9 cellular contexts compared by ENCODE assay signal in the genomic region with DNA sequence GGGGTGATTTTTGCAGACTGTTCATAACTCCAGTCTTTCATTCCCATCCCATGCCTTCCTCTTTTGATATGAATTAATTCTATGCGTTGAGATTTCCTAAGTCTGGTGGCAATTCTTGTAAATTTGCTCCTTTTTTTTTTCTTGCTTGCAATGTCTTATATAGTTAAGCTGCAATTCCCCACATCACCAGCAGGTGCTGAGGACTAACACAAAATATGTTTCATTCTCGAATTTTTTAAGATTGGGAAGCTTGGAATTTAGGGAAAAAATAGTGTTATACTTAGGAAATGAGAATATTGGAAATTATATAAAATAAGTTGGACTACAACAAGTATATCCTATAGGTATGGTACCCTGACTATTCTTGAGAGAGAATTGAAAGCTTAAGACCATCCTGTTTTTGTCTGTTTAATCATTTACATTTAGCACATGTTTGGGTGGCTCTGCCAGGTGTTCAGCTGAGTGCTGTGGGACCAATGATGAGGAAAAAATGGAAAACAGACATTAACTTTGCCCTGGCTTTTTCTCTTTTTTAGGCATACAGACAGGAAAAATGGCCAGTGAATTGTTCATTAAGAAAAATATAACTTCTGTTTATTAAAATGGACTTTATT. TPM values are rescaled to one million over a fixed set of nuclear protein-coding genes. Genes with fewer than 3 reads are reported as not detected.
DNase-seq lines count a peak whose midpoint lies in the region; ATAC-seq, FAIRE-seq and TF ChIP-seq lines count a peak whose summit lies in the region.
"Had no signal": no experiment of that assay in that cellular context is flagged by ENCODE, and none has a peak within 500 bp of the region (broad histone marks: within the 10 kb centered on the region; RNA-seq: fewer than 3 reads in every experiment).

No MANE protein-coding gene starts in this region.

- H2BK12ac ChIP-seq in H9 (ENCODE audit: insufficient read length, low read depth, low read length), result no peak overlapping the region

- H3K14ac ChIP-seq in H9 (ENCODE audit: insufficient read depth, low read length), result no peak overlapping the region

- H2BK120ac ChIP-seq in H9 (ENCODE audit: low read depth, low read length, poor library complexity, severe bottlenecking), result no peak overlapping the region

- peaks cover 16% of the 10 kb centered on the region for H3K9me3 ChIP-seq in H9 (ENCODE audit: control insufficient read depth, low read depth, low read length)

- no peak overlapping the region for H3K56ac ChIP-seq in H9 (ENCODE audit: insufficient read length, low read depth, low read length)

- FAIRE-seq in D721Med (lab: Jason Lieb, UNC) (no peak), HTR-8/SVneo (lab: Jason Lieb, UNC) (no peak)

- no peak overlapping the region for H2BK15ac ChIP-seq in H9 (ENCODE audit: low read depth, low read length)

- no peaks in the 10 kb centered on the region for H3K4me1 ChIP-seq in H9 (ENCODE audit: insufficient read depth, low read length)

- no peak overlapping the region for H3K18ac ChIP-seq in H9 (ENCODE audit: insufficient read length, low read depth, low read length)

- no peaks in the 10 kb centered on the region for H3K79me1 ChIP-seq in H9 (ENCODE audit: insufficient read depth, low read depth, low read length, poor library complexity, severe bottlenecking)

- DNase-seq in D721Med (ENCODE audit: insufficient read length, low spot score) (no peak), H9 (no peak), mesothelial cell of epicardium (ENCODE audit: low spot score in 2 of 2, unreplicated experiment in 2 of 2) (no peak), HTR-8/SVneo (ENCODE audit: insufficient read length, low spot score) (no peak), midbrain (lab: John Stamatoyannopoulos, UW) (no peak), iPS-NIHi11 (ENCODE audit: low spot score) (no peak)
- DNase-seq in activated CD8-positive, alpha-beta T cell treated with anti-CD3 and anti-CD28 coated beads for 36 hours, result peak; percentile 16

- H3K4me3 Mint-ChIP-seq in H9, result no peak overlapping the region
- H3K4me3 Mint-ChIP-seq in activated CD8-positive, alpha-beta T cell treated with anti-CD3 and anti-CD28 coated beads for 36 hours, result no peak overlapping the region
- H3K4me3 Mint-ChIP-seq in mesothelial cell of epicardium, result no peak overlapping the region
- H3K4me3 Mint-ChIP-seq: activated naive CD4-positive, alpha-beta T cell treated with anti-CD3 and anti-CD28 coated beads, Interleukin-2, amount 50 U/mL, for 24 hours had no signal

- H4K91ac ChIP-seq in H9 (ENCODE audit: insufficient read length, low read depth, low read length), result no peak overlapping the region

- no peaks in the 10 kb centered on the region for H3K79me2 ChIP-seq in H9 (ENCODE audit: insufficient read depth, low read length)

- ATAC-seq in activated CD8-positive, alpha-beta T cell treated with anti-CD3 and anti-CD28 coated beads for 36 hours, result no peak
- ATAC-seq in GM18858 (IDR thresholded peaks at IDR 0.05; ENCODE audit: unreplicated experiment), result no peak

- no peaks in the 10 kb centered on the region for H3K23me2 ChIP-seq in H9 (ENCODE audit: insufficient read length, low read depth, low read length, poor library complexity, severe bottlenecking)

- no peak overlapping the region for H4K5ac ChIP-seq in H9 (ENCODE audit: insufficient read length, low read depth, low read length)

- H2BK20ac ChIP-seq in H9 (ENCODE audit: low read depth, low read length, poor library complexity, severe bottlenecking), result no peak overlapping the region

- POLR2A ChIA-PET in activated CD8-positive, alpha-beta T cell treated with anti-CD3 and anti-CD28 coated beads for 36 hours (lab: Charles Lee), result no interaction called here

- WGBS in H9 (ENCODE audit: extremely low coverage, insufficient read length, low lambda C conversion rate), result no CpG with 5 or more reads among the region's 2 CpGs

- H3K9ac ChIP-seq in H9 (ENCODE audit: extremely low read depth, insufficient read length, low read length), result no peak overlapping the region

- H3K9me3 Mint-ChIP-seq in H9 (peaks cover 45 to 53% of the 10 kb centered on the region in 2 experiments), mesothelial cell of epicardium (peaks cover 18% of the 10 kb centered on the region)
- H3K9me3 Mint-ChIP-seq in activated CD8-positive, alpha-beta T cell treated with anti-CD3 and anti-CD28 coated beads for 36 hours, result no peaks in the 10 kb centered on the region
- H3K9me3 Mint-ChIP-seq: activated naive CD4-positive, alpha-beta T cell treated with anti-CD3 and anti-CD28 coated beads, Interleukin-2, amount 50 U/mL, for 24 hours had no signal

- H3K4ac ChIP-seq in H9 (ENCODE audit: low read depth, low read length), result no peak overlapping the region

- H3K27me3 Mint-ChIP-seq in H9 (ENCODE audit: low read depth) (no peaks in the 10 kb centered on the region; the same call in 1 of the 2 replicates), mesothelial cell of epicardium (ENCODE audit: low read depth) (no peaks in the 10 kb centered on the region)
- H3K27me3 Mint-ChIP-seq in activated CD8-positive, alpha-beta T cell treated with anti-CD3 and anti-CD28 coated beads for 36 hours, result no peaks in the 10 kb centered on the region
- H3K27me3 Mint-ChIP-seq: activated naive CD4-positive, alpha-beta T cell treated with anti-CD3 and anti-CD28 coated beads, Interleukin-2, amount 50 U/mL, for 24 hours had no signal

- CTCF ChIA-PET in activated CD8-positive, alpha-beta T cell treated with anti-CD3 and anti-CD28 coated beads for 36 hours (lab: Charles Lee), result interaction anchor here (0.9 to 2.3 kb wide), 8 partner anchors 10 to 124 kb away, joined by 3 to 10 read pairs (median 4); no protein-coding TSS in a partner anchor

- no peak overlapping the region for H2BK5ac ChIP-seq in H9 (ENCODE audit: insufficient read length, low read length)

- no peak overlapping the region for H3K4me2 ChIP-seq in H9 (ENCODE audit: insufficient read depth, insufficient read length, low read length)

- H3K4me1 Mint-ChIP-seq in H9, result peaks cover 0 to 3% of the 10 kb centered on the region in 2 experiments; a peak in 1 of 4 replicates
- peaks cover 3% of the 10 kb centered on the region for H3K4me1 Mint-ChIP-seq in activated CD8-positive, alpha-beta T cell treated with anti-CD3 and anti-CD28 coated beads for 36 hours (ENCODE audit: low read depth)
- no peaks in the 10 kb centered on the region for H3K4me1 Mint-ChIP-seq in mesothelial cell of epicardium
- H3K4me1 Mint-ChIP-seq: activated naive CD4-positive, alpha-beta T cell treated with anti-CD3 and anti-CD28 coated beads, Interleukin-2, amount 50 U/mL, for 24 hours had no signal

- no peak overlapping the region for H3T11ph ChIP-seq in H9 (ENCODE audit: low read length)

- H3K36me3 Mint-ChIP-seq in H9 (ENCODE audit: insufficient read depth in 1 of 3, low read depth in 3 of 3) (no peaks in the 10 kb centered on the region), mesothelial cell of epicardium (no peaks in the 10 kb centered on the region)
- no peaks in the 10 kb centered on the region for H3K36me3 Mint-ChIP-seq in activated CD8-positive, alpha-beta T cell treated with anti-CD3 and anti-CD28 coated beads for 36 hours (ENCODE audit: low read depth)
- H3K36me3 Mint-ChIP-seq: activated naive CD4-positive, alpha-beta T cell treated with anti-CD3 and anti-CD28 coated beads, Interleukin-2, amount 50 U/mL, for 24 hours had no signal

- H2AK5ac ChIP-seq in H9 (ENCODE audit: insufficient read length, low read length), result no peak overlapping the region

- no peak overlapping the region for H4K8ac ChIP-seq in H9 (replicated peaks; ENCODE audit: insufficient read length, low read depth, low read length)

- peak; percentile 25 for TF ChIP-seq CTCF in D721Med (IDR thresholded peaks at IDR 0.05; ENCODE audit: insufficient read depth, missing control alignments)
- TF ChIP-seq CTCF in H9 (conservative IDR thresholded peaks at IDR 0.05), result peak; percentile 69
- TF ChIP-seq CTCF in activated CD8-positive, alpha-beta T cell treated with anti-CD3 and anti-CD28 coated beads for 36 hours (IDR thresholded peaks at IDR 0.05), result peak; percentile 55
- peak; percentile 94 for TF ChIP-seq CTCF in mesothelial cell of epicardium (IDR thresholded peaks at IDR 0.05; ENCODE audit: unreplicated experiment)

- H3K27me3 ChIP-seq in H9 (ENCODE audit: insufficient read depth, low read length), result no peaks in the 10 kb centered on the region

- H2AFZ ChIP-seq in H9 (ENCODE audit: low read length), result no peak overlapping the region

- H4K20me1 ChIP-seq in H9 (ENCODE audit: control insufficient read depth, insufficient read depth, insufficient read length), result no peaks in the 10 kb centered on the region

- intact Hi-C loops in activated CD8-positive, alpha-beta T cell treated with anti-CD3 and anti-CD28 coated beads for 36 hours (cut with micrococcal nuclease), result no loop called here

- no peak overlapping the region for H3K23ac ChIP-seq in H9 (ENCODE audit: insufficient read length, low read depth, low read length)

- H3K27ac ChIP-seq in H9 (ENCODE audit: insufficient read length, low read depth, low read length), result no peak overlapping the region

- H3K27ac Mint-ChIP-seq in H9 (no peak overlapping the region), mesothelial cell of epicardium (no peak overlapping the region)
- no peak overlapping the region for H3K27ac Mint-ChIP-seq in activated CD8-positive, alpha-beta T cell treated with anti-CD3 and anti-CD28 coated beads for 36 hours
- H3K27ac Mint-ChIP-seq: activated naive CD4-positive, alpha-beta T cell treated with anti-CD3 and anti-CD28 coated beads, Interleukin-2, amount 50 U/mL, for 24 hours had no signal

RNA-seq across cellular contexts. Expression of a gene that starts 30.2 kb away (rescaled TPM):
- 14.6 and 15.7 TPM in 2 replicates for total RNA-seq in H9 (2021)
- 1 to 10 TPM; 1.3 to 1.7 TPM for total RNA-seq in activated CD8-positive, alpha-beta T cell treated with anti-CD3 and anti-CD28 coated beads for 36 hours
- total RNA-seq in mesothelial cell of epicardium, result 5.8 TPM in 3 replicates

Comparison
In these comparisons a context has a peak if more than half of its experiments do, and no peak if none do; other contexts are left out.
1. CTCF ChIP-seq: peak in every context shown above with its lines; median percentile 94 in mesothelial cell of epicardium; 69 in H9; 55 in activated CD8-positive, alpha-beta T cell treated with anti-CD3 and anti-CD28 coated beads for 36 hours; 25 in D721Med.